In genomic region chr10:114732931-114733330, GRCh38 we compare ENCODE assay signal across 1 cellular context.
TF ChIP-seq lines count a peak whose summit lies in the region.

No MANE protein-coding gene starts in this region.

TF ChIP-seq in A549, 52 proteins besides CTCF, POLR2A, EP300 and RAD21 (continued from another document):
- TF ChIP-seq REST (IDR thresholded peaks at IDR 0.05) (no peak), CEBPB (IDR thresholded peaks at IDR 0.05) (no peak), MAFK (IDR thresholded peaks at IDR 0.05; ENCODE audit: partially characterized antibody) (no peak), KDM1A (IDR thresholded peaks at IDR 0.05; ENCODE audit: low read depth) (no peak), JUNB (IDR thresholded peaks at IDR 0.05) (no peak), E2F6 (IDR thresholded peaks at IDR 0.05; ENCODE audit: borderline replicate concordance, low read depth) (no peak), ZNF302 (CRISPR knock-in tag; IDR thresholded peaks at IDR 0.05) (no peak), HES2 (IDR thresholded peaks at IDR 0.05) (no peak), HDAC2 (IDR thresholded peaks at IDR 0.05) (no peak), PBX3 (IDR thresholded peaks at IDR 0.05) (no peak), ZC3H11A (IDR thresholded peaks at IDR 0.05) (no peak), CHD4 (IDR thresholded peaks at IDR 0.05; ENCODE audit: borderline replicate concordance) (no peak)
